12 cellular contexts compared by ENCODE assay signal in the genomic region with DNA sequence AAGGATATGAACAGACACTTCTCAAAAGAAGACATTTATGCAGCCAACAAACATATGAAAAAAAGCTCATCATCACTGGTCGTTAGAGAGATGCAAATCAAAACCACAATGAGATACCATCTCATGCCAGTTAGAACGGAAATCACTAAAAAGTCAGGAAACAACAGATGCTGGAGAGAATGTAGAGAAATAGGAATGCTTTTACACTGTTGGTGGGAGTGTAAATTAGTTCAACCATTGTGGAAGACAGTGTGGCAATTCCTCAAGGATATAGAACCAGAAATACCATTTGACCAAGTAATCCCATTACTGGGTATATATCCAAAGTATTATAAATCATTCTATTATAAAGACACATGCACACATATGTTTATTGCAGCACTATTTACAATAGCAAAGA. TPM values are rescaled to one million over a fixed set of nuclear protein-coding genes. Genes with fewer than 3 reads are reported as not detected.
A peak's percentile ranks its signal among the peaks of the same experiment; 100 is the strongest.
DNase-seq lines count a peak whose midpoint lies in the region.
"Not testable (repeated sequence)": the region's sequence is repeated elsewhere in the genome, so short reads cannot be mapped to it uniquely, and the experiment has no call there.
"Had no signal": no experiment of that assay in that cellular context is flagged by ENCODE, and none has a peak within 500 bp of the region (broad histone marks: within the 10 kb centered on the region; RNA-seq: fewer than 3 reads in every experiment).

No MANE protein-coding gene starts in this region.

- peaks cover 20 to 44% (median 33%) of the 10 kb centered on the region in 4 donors for H3K4me1 Mint-ChIP-seq in CD4-positive, alpha-beta memory T cell
- peaks cover 50% of the 10 kb centered on the region for H3K4me1 Mint-ChIP-seq in T-helper 2 cell treated with Interferon-gamma antibody and Interleukin-4, amounts not matched to agents 5 μg/mL and 100 μg/mL, for 36 hours (ENCODE audit: low read depth)
- peaks cover 50% of the 10 kb centered on the region for H3K4me1 Mint-ChIP-seq in activated CD4-positive, alpha-beta memory T cell treated with anti-CD3 and anti-CD28 coated beads, Interleukin-2, amount 10 ng/mL, durations not matched to agents 7 days and 5 days
- peaks cover 33% of the 10 kb centered on the region for H3K4me1 Mint-ChIP-seq in activated T-helper 1 cell treated with anti-CD3 and anti-CD28 coated beads, Interleukin-12 subunit alpha, Interleukin-12 subunit beta, Interleukin-2, Interleukin-4 antibody, amounts not matched to agents 30 ng/mL and 10 ng/mL and 1 ng/mL, durations not matched to agents 14 hours and 24 hours and 36 hours (ENCODE audit: low read depth)
- H3K4me1 Mint-ChIP-seq in activated naive CD8-positive, alpha-beta T cell (ENCODE audit: low read depth), result peaks cover 37% of the 10 kb centered on the region
- H3K4me1 Mint-ChIP-seq in stimulated activated naive CD8-positive, alpha-beta T cell treated with anti-CD3 and anti-CD28 coated beads, Interleukin-15, Interleukin-2, amounts not matched to agents 100 ng/mL and 50 ng/mL, for 24 hours (ENCODE audit: low read depth), result peaks cover 44% of the 10 kb centered on the region

- not testable (repeated sequence) for H3K27ac ChIP-seq in CD4-positive, alpha-beta memory T cell (ENCODE audit: low read depth, low read length)

- H3K36me3 ChIP-seq in CD4-positive, alpha-beta memory T cell (ENCODE audit: insufficient read depth, low read length), result not testable (repeated sequence)

- not testable (repeated sequence) for H3K9me3 Mint-ChIP-seq in CD4-positive, alpha-beta memory T cell; T-helper 2 cell treated with Interferon-gamma antibody and Interleukin-4, amounts not matched to agents 5 μg/mL and 100 μg/mL, for 36 hours; activated CD4-positive, alpha-beta memory T cell treated with anti-CD3 and anti-CD28 coated beads, Interleukin-2, amount 10 ng/mL, durations not matched to agents 7 days and 5 days; activated T-helper 1 cell treated with anti-CD3 and anti-CD28 coated beads, Interleukin-12 subunit alpha, Interleukin-12 subunit beta, Interleukin-2, Interleukin-4 antibody, amounts not matched to agents 30 ng/mL and 10 ng/mL and 1 ng/mL, durations not matched to agents 14 hours and 24 hours and 36 hours; activated naive CD8-positive, alpha-beta T cell (ENCODE audit: low read depth); stimulated activated naive CD8-positive, alpha-beta T cell treated with anti-CD3 and anti-CD28 coated beads, Interleukin-15, Interleukin-2, amounts not matched to agents 100 ng/mL and 50 ng/mL, for 24 hours

- not testable (repeated sequence) for H3K27me3 ChIP-seq in CD4-positive, alpha-beta memory T cell (ENCODE audit: insufficient read depth, low read length)

- peak in 4 of 5 donors; percentile 25 to 42 (median 29) for DNase-seq in CD4-positive, alpha-beta memory T cell
- DNase-seq in KBM-7, result peak; percentile 32
- DNase-seq in T-helper 2 cell treated with Interferon-gamma antibody and Interleukin-4, amounts not matched to agents 5 μg/mL and 100 μg/mL, for 36 hours (ENCODE audit: low spot score); activated CD4-positive, alpha-beta memory T cell treated with anti-CD3 and anti-CD28 coated beads, Interleukin-2, amount 10 ng/mL, durations not matched to agents 7 days and 5 days; activated T-helper 1 cell treated with anti-CD3 and anti-CD28 coated beads, Interleukin-12 subunit alpha, Interleukin-12 subunit beta, Interleukin-2, Interleukin-4 antibody, amounts not matched to agents 30 ng/mL and 10 ng/mL and 1 ng/mL, durations not matched to agents 14 hours and 24 hours and 36 hours (ENCODE audit: low spot score): not testable (repeated sequence)

- not testable (repeated sequence) for H3K27me3 Mint-ChIP-seq in CD4-positive, alpha-beta memory T cell; T-helper 2 cell treated with Interferon-gamma antibody and Interleukin-4, amounts not matched to agents 5 μg/mL and 100 μg/mL, for 36 hours (ENCODE audit: low read depth); activated CD4-positive, alpha-beta memory T cell treated with anti-CD3 and anti-CD28 coated beads, Interleukin-2, amount 10 ng/mL, durations not matched to agents 7 days and 5 days; activated T-helper 1 cell treated with anti-CD3 and anti-CD28 coated beads, Interleukin-12 subunit alpha, Interleukin-12 subunit beta, Interleukin-2, Interleukin-4 antibody, amounts not matched to agents 30 ng/mL and 10 ng/mL and 1 ng/mL, durations not matched to agents 14 hours and 24 hours and 36 hours (ENCODE audit: insufficient read depth); activated naive CD8-positive, alpha-beta T cell; stimulated activated naive CD8-positive, alpha-beta T cell treated with anti-CD3 and anti-CD28 coated beads, Interleukin-15, Interleukin-2, amounts not matched to agents 100 ng/mL and 50 ng/mL, for 24 hours

- H3K4me3 Mint-ChIP-seq in CD4-positive, alpha-beta memory T cell, result peak overlapping the region in 6 of 8 donors; percentile 8 to 84 (median 44)
- peak overlapping the region; percentile 66 for H3K4me3 Mint-ChIP-seq in T-helper 2 cell treated with Interferon-gamma antibody and Interleukin-4, amounts not matched to agents 5 μg/mL and 100 μg/mL, for 36 hours
- peak overlapping the region; percentile 0 for H3K4me3 Mint-ChIP-seq in activated CD4-positive, alpha-beta memory T cell treated with anti-CD3 and anti-CD28 coated beads, Interleukin-2, amount 10 ng/mL, durations not matched to agents 7 days and 5 days
- H3K4me3 Mint-ChIP-seq in activated T-helper 1 cell treated with anti-CD3 and anti-CD28 coated beads, Interleukin-12 subunit alpha, Interleukin-12 subunit beta, Interleukin-2, Interleukin-4 antibody, amounts not matched to agents 30 ng/mL and 10 ng/mL and 1 ng/mL, durations not matched to agents 14 hours and 24 hours and 36 hours, result peak overlapping the region; percentile 4
- peak overlapping the region; percentile 17 for H3K4me3 Mint-ChIP-seq in activated naive CD8-positive, alpha-beta T cell
- peak overlapping the region; percentile 21 for H3K4me3 Mint-ChIP-seq in stimulated activated naive CD8-positive, alpha-beta T cell treated with anti-CD3 and anti-CD28 coated beads, Interleukin-15, Interleukin-2, amounts not matched to agents 100 ng/mL and 50 ng/mL, for 24 hours

- CTCF ChIA-PET in CD4-positive, alpha-beta memory T cell (lab: Charles Lee; ENCODE audit: partially characterized antibody), result interaction anchor here (0.7 kb wide), 1 partner anchor 20 kb away, joined by 3 read pairs; no protein-coding TSS in a partner anchor
- CTCF ChIA-PET in activated CD4-positive, alpha-beta memory T cell treated with anti-CD3 and anti-CD28 coated beads, Interleukin-2, amount 10 ng/mL, durations not matched to agents 7 days and 5 days (lab: Charles Lee), result interaction anchor here (1.0 to 1.9 kb wide), 3 partner anchors 12 to 411 kb away, joined by 3 to 7 read pairs (median 5); no protein-coding TSS in a partner anchor

- in situ Hi-C loops in KBM-7 (cut with MboI; ENCODE audit: low pct_unique_long_range_greater_than_20kb, low sequenced_read_pairs), result loop anchor here (25.0 kb wide), 1 partner anchor 287 kb away; a partner anchor contains a TSS

- not testable (repeated sequence) for H3K9me3 ChIP-seq in CD4-positive, alpha-beta memory T cell (ENCODE audit: control insufficient read depth in 1 of 2, low read length in 2 of 2)

- H3K27ac Mint-ChIP-seq in CD4-positive, alpha-beta memory T cell, result peak overlapping the region in 5 of 7 donors; percentile 5 to 92 (median 54)
- H3K27ac Mint-ChIP-seq in T-helper 2 cell treated with Interferon-gamma antibody and Interleukin-4, amounts not matched to agents 5 μg/mL and 100 μg/mL, for 36 hours, result peak overlapping the region; percentile 89
- H3K27ac Mint-ChIP-seq in activated CD4-positive, alpha-beta memory T cell treated with anti-CD3 and anti-CD28 coated beads, Interleukin-2, amount 10 ng/mL, durations not matched to agents 7 days and 5 days, result peak overlapping the region; percentile 57
- H3K27ac Mint-ChIP-seq in activated T-helper 1 cell treated with anti-CD3 and anti-CD28 coated beads, Interleukin-12 subunit alpha, Interleukin-12 subunit beta, Interleukin-2, Interleukin-4 antibody, amounts not matched to agents 30 ng/mL and 10 ng/mL and 1 ng/mL, durations not matched to agents 14 hours and 24 hours and 36 hours, result peak overlapping the region; percentile 72
- H3K27ac Mint-ChIP-seq in activated naive CD8-positive, alpha-beta T cell, result peak overlapping the region; percentile 41
- H3K27ac Mint-ChIP-seq in stimulated activated naive CD8-positive, alpha-beta T cell treated with anti-CD3 and anti-CD28 coated beads, Interleukin-15, Interleukin-2, amounts not matched to agents 100 ng/mL and 50 ng/mL, for 24 hours, result peak overlapping the region; percentile 74

- intact Hi-C loops in CD4-positive, alpha-beta memory T cell (cut with micrococcal nuclease); activated T-helper 1 cell treated with anti-CD3 and anti-CD28 coated beads, Interleukin-12 subunit alpha, Interleukin-12 subunit beta, Interleukin-2, Interleukin-4 antibody, amounts not matched to agents 30 ng/mL and 10 ng/mL and 1 ng/mL, durations not matched to agents 14 hours and 24 hours and 36 hours (cut with micrococcal nuclease): not testable (repeated sequence)

- H3K4me3 ChIP-seq in CD4-positive, alpha-beta memory T cell (ENCODE audit: low read length in 2 of 2), result not testable (repeated sequence)

- not testable (repeated sequence) for H3K36me3 Mint-ChIP-seq in CD4-positive, alpha-beta memory T cell; activated T-helper 1 cell treated with anti-CD3 and anti-CD28 coated beads, Interleukin-12 subunit alpha, Interleukin-12 subunit beta, Interleukin-2, Interleukin-4 antibody, amounts not matched to agents 30 ng/mL and 10 ng/mL and 1 ng/mL, durations not matched to agents 14 hours and 24 hours and 36 hours (ENCODE audit: low read depth); activated naive CD8-positive, alpha-beta T cell; stimulated activated naive CD8-positive, alpha-beta T cell treated with anti-CD3 and anti-CD28 coated beads, Interleukin-15, Interleukin-2, amounts not matched to agents 100 ng/mL and 50 ng/mL, for 24 hours (ENCODE audit: low read depth)
- H3K36me3 Mint-ChIP-seq in T-helper 2 cell treated with Interferon-gamma antibody and Interleukin-4, amounts not matched to agents 5 μg/mL and 100 μg/mL, for 36 hours (ENCODE audit: low read depth), result peaks cover 21% of the 10 kb centered on the region
- peaks cover 14% of the 10 kb centered on the region for H3K36me3 Mint-ChIP-seq in activated CD4-positive, alpha-beta memory T cell treated with anti-CD3 and anti-CD28 coated beads, Interleukin-2, amount 10 ng/mL, durations not matched to agents 7 days and 5 days (ENCODE audit: low read depth)

- POLR2A ChIA-PET in CD4-positive, alpha-beta memory T cell (lab: Charles Lee; ENCODE audit: partially characterized antibody), result interaction anchor here (1.3 kb wide), 1 partner anchor 22 kb away, joined by 3 read pairs; no protein-coding TSS in a partner anchor
- POLR2A ChIA-PET in activated CD4-positive, alpha-beta memory T cell treated with anti-CD3 and anti-CD28 coated beads, Interleukin-2, amount 10 ng/mL, durations not matched to agents 7 days and 5 days (lab: Charles Lee), result not testable (repeated sequence)

- H3K4me1 ChIP-seq in CD4-positive, alpha-beta memory T cell (ENCODE audit: insufficient read depth, low read length), result peaks cover 33% of the 10 kb centered on the region

RNA-seq across cellular contexts. Expression of a gene that starts 20.5 kb away (rescaled TPM):
- not detected for total RNA-seq in CD4-positive, alpha-beta memory T cell
- not detected for polyA plus RNA-seq in CD4-positive, alpha-beta memory T cell
- total RNA-seq in activated CD4-positive, alpha-beta memory T cell treated with anti-CD3 and anti-CD28 coated beads, Interleukin-2, amount 10 ng/mL, durations not matched to agents 7 days and 5 days, result under 1 TPM in 1 of 2 experiments, not detected in 1; 0.23 TPM
- 0.21 TPM in 1 of 2 replicates, not detected in the other for total RNA-seq in activated T-helper 1 cell treated with anti-CD3 and anti-CD28 coated beads, Interleukin-12 subunit alpha, Interleukin-12 subunit beta, Interleukin-2, Interleukin-4 antibody, amounts not matched to agents 30 ng/mL and 10 ng/mL and 1 ng/mL, durations not matched to agents 14 hours and 24 hours and 36 hours
- total RNA-seq: G401, GM23248, HepG2 had no signal
- polyA plus RNA-seq: AG04450, CD14-positive monocyte, GM23248, HepG2 had no signal

Comparison
In these comparisons a context has a peak if more than half of its experiments do, and no peak if none do; other contexts are left out.
1. H3K4me3 Mint-ChIP-seq: peak in every context shown above with its lines; median percentile 66 in T-helper 2 cell treated with Interferon-gamma antibody and Interleukin-4, amounts not matched to agents 5 μg/mL and 100 μg/mL, for 36 hours; 44 in CD4-positive, alpha-beta memory T cell; 21 in stimulated activated naive CD8-positive, alpha-beta T cell treated with anti-CD3 and anti-CD28 coated beads, Interleukin-15, Interleukin-2, amounts not matched to agents 100 ng/mL and 50 ng/mL, for 24 hours; 17 in activated naive CD8-positive, alpha-beta T cell; 4 in activated T-helper 1 cell treated with anti-CD3 and anti-CD28 coated beads, Interleukin-12 subunit alpha, Interleukin-12 subunit beta, Interleukin-2, Interleukin-4 antibody, amounts not matched to agents 30 ng/mL and 10 ng/mL and 1 ng/mL, durations not matched to agents 14 hours and 24 hours and 36 hours; 0 in activated CD4-positive, alpha-beta memory T cell treated with anti-CD3 and anti-CD28 coated beads, Interleukin-2, amount 10 ng/mL, durations not matched to agents 7 days and 5 days.